In genomic region chrX:37383313-37383712, GRCh38 we compare ENCODE assay signal across 14 cellular contexts. TPM values are rescaled to one million over a fixed set of nuclear protein-coding genes. Genes with fewer than 3 reads are reported as not detected.
"Had no signal": no experiment of that assay in that cellular context is flagged by ENCODE, and none has a peak within 500 bp of the region (broad histone marks: within the 10 kb centered on the region; RNA-seq: fewer than 3 reads in every experiment).

No MANE protein-coding gene starts in this region.

- H3K4me2 ChIP-seq: smooth muscle cell had no signal

- H3K9me3 ChIP-seq: esophagus squamous epithelium, gastroesophageal sphincter, thyroid gland, uterus had no signal

- ATAC-seq: gastroesophageal sphincter; stimulated activated effector memory CD8-positive, alpha-beta T cell treated with anti-CD3 and anti-CD28 coated beads, Interleukin-12 subunit alpha, Interleukin-12 subunit beta, amount 100 ng/mL, for 72 hours had no signal

- H3K36me3 ChIP-seq: cardiac muscle cell, esophagus squamous epithelium, gastroesophageal sphincter, thyroid gland, uterus had no signal

- H3K27ac ChIP-seq: cardiac muscle cell, esophagus squamous epithelium, gastroesophageal sphincter, thyroid gland, uterus had no signal

- H3K27me3 ChIP-seq: cardiac muscle cell, esophagus squamous epithelium, gastroesophageal sphincter, thyroid gland, uterus had no signal

- DNase-seq: activated CD4-positive, alpha-beta memory T cell treated with anti-CD3 and anti-CD28 coated beads for 36 hours; activated CD4-positive, alpha-beta T cell treated with anti-CD3 and anti-CD28 coated beads for 1 hour; activated gamma-delta T cell treated with Interleukin-2 at 50 U/mL for 16 hours; activated naive CD8-positive, alpha-beta T cell treated with anti-CD3 and anti-CD28 coated beads for 36 hours; activated T-cell treated with anti-CD3 and anti-CD28 coated beads, Interleukin-2, amount 50 U/mL, for 48 hours; esophagus squamous epithelium; kidney; T-helper 2 cell; thyroid gland; uterus had no signal

- H3K4me3 ChIP-seq: cardiac muscle cell, esophagus squamous epithelium, gastroesophageal sphincter, smooth muscle cell, thyroid gland, uterus had no signal

- H3K4me1 ChIP-seq: gastroesophageal sphincter, uterus had no signal

RNA-seq across cellular contexts. Expression of gene PRRG1, which starts 34.1 kb away (rescaled TPM):
- total RNA-seq: activated CD4-positive, alpha-beta memory T cell treated with anti-CD3 and anti-CD28 coated beads for 36 hours; activated naive CD8-positive, alpha-beta T cell treated with anti-CD3 and anti-CD28 coated beads for 36 hours had no signal
